In the genomic region with DNA sequence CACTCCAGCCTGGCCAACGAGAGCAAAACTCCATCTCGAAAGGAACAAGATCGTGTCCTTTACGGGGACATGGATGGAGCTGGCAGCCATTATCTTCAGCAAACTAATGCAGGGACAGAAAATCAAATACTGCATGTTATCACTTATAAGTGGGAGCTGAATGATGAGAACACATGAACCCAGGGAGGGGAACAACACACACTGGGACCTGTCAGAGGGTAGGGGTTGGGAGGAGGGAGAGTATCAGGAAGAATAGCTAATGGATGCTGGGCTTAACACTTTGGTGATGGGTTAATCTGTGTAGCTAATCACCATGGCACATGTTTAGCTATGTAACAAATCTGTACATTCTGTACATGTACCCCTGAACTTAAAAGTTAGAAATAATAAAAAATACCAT, we compare ENCODE assay signal across 4 cellular contexts. TPM values are rescaled to one million over a fixed set of nuclear protein-coding genes. Genes with fewer than 3 reads are reported as not detected.
"Had no signal": no experiment of that assay in that cellular context is flagged by ENCODE, and none has a peak within 500 bp of the region (broad histone marks: within the 10 kb centered on the region; RNA-seq: fewer than 3 reads in every experiment).

No MANE protein-coding gene starts in this region.

- DNase-seq: GDM1, GF-D8 had no signal

- ATAC-seq: GM12878 had no signal

RNA-seq across cellular contexts. Expression of a gene that starts 40.9 kb away (rescaled TPM):
- total RNA-seq: G401 had no signal
